ENCODE assay signal across 8 cellular contexts in genomic region chr2:85853499-85854165, GRCh38. TPM values are rescaled to one million over a fixed set of nuclear protein-coding genes. Genes with fewer than 3 reads are reported as not detected.
DNase-seq lines count a peak whose midpoint lies in the region; ATAC-seq, FAIRE-seq and TF ChIP-seq lines count a peak whose summit lies in the region.

No MANE protein-coding gene starts in this region.

- FAIRE-seq in small intestine (lab: Jason Lieb, UNC) (no peak), HTR-8/SVneo (lab: Jason Lieb, UNC) (no peak), H54 (lab: Jason Lieb, UNC) (no peak)

- H3K27ac Mint-ChIP-seq in CD14-positive monocyte = peak overlapping the region; percentile 90 to 98 (median 95)

- no peaks in the 10 kb centered on the region for H3K9me3 ChIP-seq in small intestine (ENCODE audit: control insufficient read depth, low read depth)

- H3K4me3 Mint-ChIP-seq in CD14-positive monocyte = peak overlapping the region; percentile 74 to 78

- H3K27me3 Mint-ChIP-seq in CD14-positive monocyte (ENCODE audit: low read depth in 3 of 3) = no peaks in the 10 kb centered on the region

- no peak overlapping the region for H3K4me3 ChIP-seq in small intestine (ENCODE audit: low read depth in 1 of 2, low read length in 2 of 2)

- no peak for TF ChIP-seq POLR2A in H54 (IDR thresholded peaks at IDR 0.05; ENCODE audit: low read depth, low read length)

- H3K4me1 ChIP-seq in small intestine (ENCODE audit: control insufficient read depth in 2 of 2, insufficient read depth in 1 of 2, low read depth in 1 of 2, low read length in 1 of 2) = peaks cover 0 to 4% of the 10 kb centered on the region in 2 donors

- peaks cover 24% of the 10 kb centered on the region for H3K4me1 Mint-ChIP-seq in CD14-positive monocyte

- peaks cover 69 to 86% of the 10 kb centered on the region in 2 donors for H3K36me3 Mint-ChIP-seq in CD14-positive monocyte

- H3K9me3 Mint-ChIP-seq in CD14-positive monocyte = peaks cover 0 to 5% (median 2%) of the 10 kb centered on the region in 7 donors

- intact Hi-C loops in CD14-positive monocyte (cut with micrococcal nuclease) = loop anchor here in 1 of 2 donors (5.0 kb wide), 1 partner anchor 34 kb away; the partner anchor contains the start of gene ST3GAL5

- no peak for TF ChIP-seq CTCF in CD14-positive monocyte (IDR thresholded peaks at IDR 0.05)

- 42 to 63% (median 43%) methylated on average over 10 of the region's 10 CpGs for WGBS in small intestine, 3 donors

- peaks cover 0 to 2% of the 10 kb centered on the region in 2 donors for H3K36me3 ChIP-seq in small intestine (ENCODE audit: control insufficient read depth in 2 of 2, insufficient read depth in 2 of 2, low read length in 2 of 2)

- H3K27ac ChIP-seq in angular gyrus (ENCODE audit: low read depth, low read length) = peak overlapping the region; percentile 25
- peak overlapping the region; percentile 92 to 95 for H3K27ac ChIP-seq in small intestine (ENCODE audit: low read depth in 1 of 2, low read length in 1 of 2)

- no peak for DNase-seq in CD14-positive monocyte (ENCODE audit: low spot score)
- peak; percentile 33 for DNase-seq in small intestine
- DNase-seq in HCEC 1CT = no peak
- no peak for DNase-seq in HTR-8/SVneo (ENCODE audit: insufficient read length, low spot score)
- DNase-seq in H54 (ENCODE audit: insufficient read length, low spot score) = no peak

- ATAC-seq in GM19397 (IDR thresholded peaks at IDR 0.05; ENCODE audit: unreplicated experiment) = peak; percentile 37
- ATAC-seq in HG03457 (IDR thresholded peaks at IDR 0.05; ENCODE audit: unreplicated experiment) = peak; percentile 24

- H3K27me3 ChIP-seq in small intestine (ENCODE audit: control insufficient read depth in 2 of 2, insufficient read depth in 2 of 2, low read length in 2 of 2) = no peaks in the 10 kb centered on the region

RNA-seq across cellular contexts. Expression of gene ST3GAL5, which starts 35.2 kb away (rescaled TPM):
- 10 to 100 TPM; 14.0 to 19.5 TPM for polyA plus RNA-seq in CD14-positive monocyte
- 1 to 10 TPM; 1.6 to 5.2 (median 2.0) TPM for polyA plus RNA-seq in small intestine
